Comparison of ENCODE assay signal across 11 cellular contexts in the genomic region with DNA sequence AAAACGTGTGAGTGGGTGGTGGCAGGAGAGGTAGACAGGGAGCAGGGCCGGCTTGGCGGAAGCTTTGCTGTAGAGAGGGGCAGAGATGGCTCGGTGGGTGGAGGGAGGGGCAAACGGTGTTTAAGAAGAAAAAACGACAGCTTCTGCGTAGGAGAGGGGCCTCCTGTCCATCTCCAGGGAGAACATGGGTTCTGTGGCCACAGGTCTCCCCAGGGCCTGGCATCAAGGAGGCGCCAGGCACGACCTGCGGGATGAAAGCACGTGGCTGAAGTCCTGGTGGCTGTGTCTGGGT. TPM values are rescaled to one million over a fixed set of nuclear protein-coding genes. Genes with fewer than 3 reads are reported as not detected.
DNase-seq lines count a peak whose midpoint lies in the region; ATAC-seq and TF ChIP-seq lines count a peak whose summit lies in the region.
"Had no signal": no experiment of that assay in that cellular context is flagged by ENCODE, and none has a peak within 500 bp of the region (broad histone marks: within the 10 kb centered on the region; RNA-seq: fewer than 3 reads in every experiment).

No MANE protein-coding gene starts in this region.

- POLR2A ChIA-PET in naive thymus-derived CD8-positive, alpha-beta T cell (lab: Charles Lee), result interaction anchor here (0.5 kb wide), 1 partner anchor 86 kb away, joined by 4 read pairs; no protein-coding TSS in a partner anchor

- H3K4me3 ChIP-seq in breast epithelium (peak overlapping the region in 2 of 3 donors; percentile 75 to 81), vagina (peak overlapping the region in 1 of 2 donors; percentile 56)

- peaks cover 11% of the 10 kb centered on the region for H3K4me1 Mint-ChIP-seq in CD14-positive monocyte
- H3K4me1 Mint-ChIP-seq in IgD-negative memory B cell, result peaks cover 7 to 19% (median 16%) of the 10 kb centered on the region in 3 donors
- peaks cover 22 to 36% (median 31%) of the 10 kb centered on the region in 4 donors for H3K4me1 Mint-ChIP-seq in naive thymus-derived CD8-positive, alpha-beta T cell

- H3K36me3 ChIP-seq in breast epithelium, result no peaks in the 10 kb centered on the region
- H3K36me3 ChIP-seq in vagina, result no peaks in the 10 kb centered on the region

- H3K27me3 Mint-ChIP-seq in CD14-positive monocyte (ENCODE audit: low read depth in 3 of 3), result peaks cover 56 to 88% (median 70%) of the 10 kb centered on the region in 3 donors
- H3K27me3 Mint-ChIP-seq in IgD-negative memory B cell, result peaks cover 2% of the 10 kb centered on the region
- peaks cover 0 to 8% (median 3%) of the 10 kb centered on the region in 5 donors for H3K27me3 Mint-ChIP-seq in naive thymus-derived CD8-positive, alpha-beta T cell

- peaks cover 0 to 12% (median 6%) of the 10 kb centered on the region in 7 donors for H3K9me3 Mint-ChIP-seq in CD14-positive monocyte
- H3K9me3 Mint-ChIP-seq in IgD-negative memory B cell, result no peaks in the 10 kb centered on the region
- H3K9me3 Mint-ChIP-seq in naive thymus-derived CD8-positive, alpha-beta T cell, result no peaks in the 10 kb centered on the region

- H3K27ac Mint-ChIP-seq in CD14-positive monocyte, result no peak overlapping the region
- H3K27ac Mint-ChIP-seq in IgD-negative memory B cell, result peak overlapping the region in 2 of 3 donors; percentile 59 to 81
- peak overlapping the region in 9 of 10 donors; percentile 31 to 91 (median 80) for H3K27ac Mint-ChIP-seq in naive thymus-derived CD8-positive, alpha-beta T cell

- no peak for ATAC-seq in naive thymus-derived CD8-positive, alpha-beta T cell
- ATAC-seq in GM21529 (IDR thresholded peaks at IDR 0.05; ENCODE audit: unreplicated experiment), result no peak
- ATAC-seq: right cardiac atrium had no signal

- H3K27me3 ChIP-seq in breast epithelium, result peaks cover 5 to 12% of the 10 kb centered on the region in 2 donors
- H3K27me3 ChIP-seq in vagina, result no peaks in the 10 kb centered on the region

- TF ChIP-seq POLR2A in breast epithelium (IDR thresholded peaks at IDR 0.05) (no peak), vagina (IDR thresholded peaks at IDR 0.05) (no peak)

- H3K4me1 ChIP-seq in breast epithelium (peaks cover 3 to 4% of the 10 kb centered on the region in 2 donors), vagina (peaks cover 44% of the 10 kb centered on the region)

- peaks cover 0 to 4% of the 10 kb centered on the region in 2 donors for H3K36me3 Mint-ChIP-seq in CD14-positive monocyte
- no peaks in the 10 kb centered on the region for H3K36me3 Mint-ChIP-seq in IgD-negative memory B cell
- H3K36me3 Mint-ChIP-seq in naive thymus-derived CD8-positive, alpha-beta T cell, result no peaks in the 10 kb centered on the region

- H3K27ac ChIP-seq in breast epithelium, result no peak overlapping the region
- no peak overlapping the region for H3K27ac ChIP-seq in vagina

- H3K4me3 Mint-ChIP-seq in CD14-positive monocyte (peak overlapping the region; percentile 73 to 78), IgD-negative memory B cell (peak overlapping the region; percentile 81 to 95 (median 85))
- H3K4me3 Mint-ChIP-seq in naive thymus-derived CD8-positive, alpha-beta T cell, result peak overlapping the region; percentile 70 to 89 (median 84)

- DNase-seq in CD14-positive monocyte (ENCODE audit: low spot score) (no peak), breast epithelium (ENCODE audit: low spot score in 2 of 2) (no peak), CD1c-positive myeloid dendritic cell (ENCODE audit: extremely low spot score) (no peak), GF-D8 (lab: John Stamatoyannopoulos, UW) (no peak), vagina (ENCODE audit: extremely low spot score in 2 of 2) (no peak)
- no peak for DNase-seq in naive thymus-derived CD8-positive, alpha-beta T cell
- DNase-seq: activated CD8-positive, alpha-beta memory T cell treated with anti-CD3 and anti-CD28 coated beads, Interleukin-2, amount 50 U/mL, for 4 hours; NCI-H2029 treated with DMSO at 0.1 percent for 48 hours had no signal

- no peak for TF ChIP-seq CTCF in CD14-positive monocyte (IDR thresholded peaks at IDR 0.05)
- TF ChIP-seq CTCF in breast epithelium (IDR thresholded peaks at IDR 0.05), result no peak
- no peak for TF ChIP-seq CTCF in vagina (IDR thresholded peaks at IDR 0.05)

- H3K9me3 ChIP-seq in breast epithelium (no peaks in the 10 kb centered on the region), vagina (no peaks in the 10 kb centered on the region)

- intact Hi-C loops in CD14-positive monocyte (cut with micrococcal nuclease) (loop anchor here in 1 of 2 donors (5.0 kb wide), 2 partner anchors 87 to 107 kb away; no protein-coding TSS in a partner anchor), breast epithelium (cut with DNase I; ENCODE audit: low total_unique reads) (no loop called here), vagina (cut with DNase I) (loop anchor here (5.0 kb wide), 1 partner anchor 87 kb away; no protein-coding TSS in a partner anchor)

RNA-seq across cellular contexts. Expression of gene PRKCZ, which starts 1.0 kb away (rescaled TPM):
- polyA plus RNA-seq in CD14-positive monocyte (1 to 10 TPM in 1 of 2 donors, under 1 TPM in 1; 0.74 to 1.4 TPM), IgD-negative memory B cell (12.0 TPM)
- total RNA-seq in breast epithelium (10 to 100 TPM in 2 of 3 donors, under 1 TPM in 1; 0.64 to 17.9 (median 12.5) TPM), vagina (17.9 TPM)
- total RNA-seq in naive thymus-derived CD8-positive, alpha-beta T cell, result 10 to 100 TPM; 29.8 to 33.9 TPM
- 10 to 100 TPM in 1 of 3 donors, 1 to 10 TPM in 2; 7.8 to 11.3 (median 9.2) TPM for polyA plus RNA-seq in naive thymus-derived CD8-positive, alpha-beta T cell

RNA-seq across cellular contexts. Expression of gene GABRD, which starts 30.0 kb away (rescaled TPM):
- polyA plus RNA-seq in CD14-positive monocyte (not detected), IgD-negative memory B cell (not detected)
- total RNA-seq in breast epithelium (not detected), vagina (not detected)
- total RNA-seq in naive thymus-derived CD8-positive, alpha-beta T cell, result not detected
- polyA plus RNA-seq in naive thymus-derived CD8-positive, alpha-beta T cell, result not detected

RNA-seq across cellular contexts. Expression of gene CFAP74, which starts 45.6 kb away (rescaled TPM):
- polyA plus RNA-seq in CD14-positive monocyte, result not detected
- polyA plus RNA-seq in IgD-negative memory B cell, result not detected
- under 1 TPM in 2 of 3 donors, not detected in 1; 0.29 to 0.98 TPM for total RNA-seq in breast epithelium
- total RNA-seq in naive thymus-derived CD8-positive, alpha-beta T cell, result not detected
- polyA plus RNA-seq in naive thymus-derived CD8-positive, alpha-beta T cell, result not detected
- total RNA-seq in vagina, result not detected
- total RNA-seq: right cardiac atrium had no signal

Comparison
In these comparisons a context has a peak if more than half of its experiments do, and no peak if none do; other contexts are left out.
1. H3K27ac Mint-ChIP-seq: peak in IgD-negative memory B cell (2 of 3) and naive thymus-derived CD8-positive, alpha-beta T cell (9 of 10); none in CD14-positive monocyte (0 of 7).
2. Peak in every context shown above with its lines, with median percentiles within 50 percentile points of each other: H3K4me3 Mint-ChIP-seq.